Comparison of ENCODE assay signal across 8 cellular contexts in genomic region chrX:112450810-112451209, GRCh38.
"Had no signal": no experiment of that assay in that cellular context is flagged by ENCODE, and none has a peak within 500 bp of the region (broad histone marks: within the 10 kb centered on the region; RNA-seq: fewer than 3 reads in every experiment).

No MANE protein-coding gene starts in this region.

- H3K27ac Mint-ChIP-seq: HFFc6, IgD-negative memory B cell had no signal

- FAIRE-seq: HepG2 had no signal

- H3K4me3 Mint-ChIP-seq: HFFc6, IgD-negative memory B cell had no signal

- H3K4me3 ChIP-seq: GM23248, HAP-1 had no signal

- H3K27me3 Mint-ChIP-seq: IgD-negative memory B cell had no signal

- H3K4me1 Mint-ChIP-seq: IgD-negative memory B cell had no signal

- H3K36me3 Mint-ChIP-seq: IgD-negative memory B cell had no signal

- DNase-seq: GM23248, GOT3, H7, HFFc6, KBM-7 had no signal
